Comparison of ENCODE assay signal across 8 cellular contexts in genomic region chr11:43942651-43943356, GRCh38. TPM values are rescaled to one million over a fixed set of nuclear protein-coding genes. Genes with fewer than 3 reads are reported as not detected.
DNase-seq lines count a peak whose midpoint lies in the region; ATAC-seq and TF ChIP-seq lines count a peak whose summit lies in the region.

No MANE protein-coding gene starts in this region.

- H3K4me3 ChIP-seq in PC-3 (ENCODE audit: low read length): peak overlapping the region; percentile 62
- H3K4me3 ChIP-seq in choroid plexus epithelial cell (ENCODE audit: low read depth, low read length): peak overlapping the region; percentile 85
- peak overlapping the region; percentile 47 to 72 (median 58) for H3K4me3 ChIP-seq in right lobe of liver
- peak overlapping the region; percentile 43 to 71 (median 62) for H3K4me3 ChIP-seq in tibial nerve

- no peak overlapping the region for H3K9ac ChIP-seq in PC-3 (ENCODE audit: low read length)

- H3K79me2 ChIP-seq in PC-3 (ENCODE audit: low read length): no peaks in the 10 kb centered on the region

- BruUV-seq in PC-3 (replicated peaks; lab: Mats Ljungman, UMichigan): no TSS peak

- no peak overlapping the region for H3K27ac ChIP-seq in PC-3 (ENCODE audit: low read length)
- peak overlapping the region; percentile 64 to 87 (median 76) for H3K27ac ChIP-seq in right lobe of liver
- peak overlapping the region; percentile 47 to 92 (median 82) for H3K27ac ChIP-seq in tibial nerve

- H3K9me3 ChIP-seq in PC-3 (ENCODE audit: low read length) (no peaks in the 10 kb centered on the region), right lobe of liver (no peaks in the 10 kb centered on the region), tibial nerve (no peaks in the 10 kb centered on the region)

- no peaks in the 10 kb centered on the region for H3K9me2 ChIP-seq in PC-3 (replicated peaks; ENCODE audit: low read length)

- H3F3A ChIP-seq in PC-3 (ENCODE audit: low read length, unreplicated experiment): no peaks in the 10 kb centered on the region

- TF ChIP-seq POLR2A in right lobe of liver (IDR thresholded peaks at IDR 0.05) (no peak), tibial nerve (IDR thresholded peaks at IDR 0.05) (no peak)

- H3K27me3 ChIP-seq in PC-3 (ENCODE audit: low read length) (peaks cover 33% of the 10 kb centered on the region), right lobe of liver (peaks cover 0 to 15% of the 10 kb centered on the region in 2 donors), tibial nerve (peaks cover 0 to 12% of the 10 kb centered on the region in 2 donors)

- peak; percentile 42 for ATAC-seq in PC-3
- ATAC-seq in right lobe of liver: peak in 1 of 4 donors; percentile 18

- peak overlapping the region; percentile 74 for H2AFZ ChIP-seq in PC-3 (ENCODE audit: low read length)

- H4K20me1 ChIP-seq in PC-3 (ENCODE audit: low read length): no peaks in the 10 kb centered on the region

- no peak for TF ChIP-seq EP300 in tibial nerve (IDR thresholded peaks at IDR 0.05)

- H3K36me3 ChIP-seq in PC-3 (ENCODE audit: low read depth, low read length) (no peaks in the 10 kb centered on the region), right lobe of liver (no peaks in the 10 kb centered on the region), tibial nerve (no peaks in the 10 kb centered on the region)

- H3K4me1 ChIP-seq in PC-3 (ENCODE audit: insufficient read depth, low read length): peaks cover 15% of the 10 kb centered on the region; the same call in 1 of the 2 replicates
- peaks cover 0 to 13% (median 4%) of the 10 kb centered on the region in 4 donors for H3K4me1 ChIP-seq in right lobe of liver
- peaks cover 0 to 39% (median 5%) of the 10 kb centered on the region in 4 donors for H3K4me1 ChIP-seq in tibial nerve

- WGBS in right lobe of liver (ENCODE audit: insufficient coverage, low coverage, low lambda C conversion rate, missing lambda C conversion rate): no CpG with 5 or more reads among the region's 95 CpGs
- WGBS in tibial nerve, 2 donors: 0% methylated on average over 30 to 36 of the region's 95 CpGs

- TF ChIP-seq CTCF in PC-3 (conservative IDR thresholded peaks at IDR 0.05; ENCODE audit: low read depth, low read length) (no peak), choroid plexus epithelial cell (conservative IDR thresholded peaks at IDR 0.05; ENCODE audit: low read depth, low read length) (no peak), right lobe of liver (IDR thresholded peaks at IDR 0.05) (no peak), tibial nerve (IDR thresholded peaks at IDR 0.05) (peak in 1 of 5 experiments; percentile 16)

- POLR2A ChIA-PET in PC-3 (lab: Charles Lee; ENCODE audit: unreplicated experiment): no interaction called here

- H3K4me2 ChIP-seq in PC-3 (ENCODE audit: low read length): peak overlapping the region; percentile 90

- peak; percentile 31 for DNase-seq in activated CD4-positive, alpha-beta T cell treated with anti-CD3 and anti-CD28 coated beads for 48 hours
- DNase-seq in activated CD4-positive, alpha-beta T cell treated with anti-CD3 and anti-CD28 coated beads for 4 hours: no peak
- DNase-seq in PC-3 (peak; percentile 2), choroid plexus epithelial cell (ENCODE audit: low read depth) (peak; percentile 64), right lobe of liver (no peak), tibial nerve (ENCODE audit: low spot score in 2 of 2) (no peak), epidermal melanocyte (ENCODE audit: insufficient read length, low spot score) (no peak), kidney tubule cell (ENCODE audit: low spot score) (no peak)

- intact Hi-C loops in PC-3 (cut with micrococcal nuclease) (no loop called here), right lobe of liver (cut with DNase I) (no loop called here)

- CTCF ChIA-PET in PC-3 (lab: Charles Lee): no interaction called here

RNA-seq across cellular contexts. Expression of gene C11orf96, which starts 0.4 kb away (rescaled TPM):
- total RNA-seq in PC-3 (2014; rRNA removed) (0.69 TPM in 1 of 2 replicates, not detected in the other), right lobe of liver (100 to 1,000 TPM in 1 of 6 experiments, 10 to 100 TPM in 2, 1 to 10 TPM in 3; 5.4 to 115 (median 27.7) TPM), tibial nerve (100 to 1,000 TPM; 127 to 220 (median 157) TPM)

Comparison
In these comparisons a context has a peak if more than half of its experiments do, and no peak if none do; other contexts are left out.
1. DNase-seq: peak in activated CD4-positive, alpha-beta T cell treated with anti-CD3 and anti-CD28 coated beads for 48 hours (single experiment), PC-3 (single experiment) and choroid plexus epithelial cell (single experiment); none in activated CD4-positive, alpha-beta T cell treated with anti-CD3 and anti-CD28 coated beads for 4 hours (0 of 2), right lobe of liver (0 of 3), tibial nerve (0 of 2), epidermal melanocyte (single experiment) and kidney tubule cell (single experiment).
2. Peak in every context shown above with its lines, with median percentiles within 50 percentile points of each other: H3K4me3 ChIP-seq.